1 cellular context compared by ENCODE assay signal in genomic region chr5:958701-959571, GRCh38.
TF ChIP-seq lines count a peak whose summit lies in the region.

No MANE protein-coding gene starts in this region.

TF ChIP-seq in HepG2, 621 proteins besides CTCF, POLR2A, EP300 and RAD21 (continued from another document and continues in another):
- TF ChIP-seq NFYC (CRISPR knock-in tag; IDR thresholded peaks at IDR 0.05) (peak; percentile 24; the same call in 1 of the 2 replicates), SOX13 (IDR thresholded peaks at IDR 0.05) (no peak), SOX13 (CRISPR knock-in tag; conservative IDR thresholded peaks at IDR 0.05 in 1 of 2, IDR thresholded peaks at IDR 0.05 in 1 of 2) (0 out of 4 replicates have a peak, but pooled peaks of 1 of the 2 experiments have one; percentile 27), RARA (CRISPR knock-in tag; IDR thresholded peaks at IDR 0.05) (peak; percentile 49), IKZF5 (CRISPR knock-in tag; IDR thresholded peaks at IDR 0.05) (peak; percentile 41; the same call in 1 of the 2 replicates), ZNF276 (CRISPR knock-in tag; IDR thresholded peaks at IDR 0.05; ENCODE audit: low read depth) (no peak), AHR (CRISPR knock-in tag; IDR thresholded peaks at IDR 0.05) (0 out of 2 replicates have a peak, but pooled peaks have one; percentile 0), LCORL (IDR thresholded peaks at IDR 0.05) (no peak), LCORL (CRISPR knock-in tag; IDR thresholded peaks at IDR 0.05) (peak; percentile 60), POLR2G (IDR thresholded peaks at IDR 0.05; ENCODE audit: low read depth, low read length) (no peak), RXRA (CRISPR knock-in tag; IDR thresholded peaks at IDR 0.05) (peak; percentile 48), MTF2 (CRISPR knock-in tag; IDR thresholded peaks at IDR 0.05; ENCODE audit: borderline replicate concordance) (peak; percentile 47; the same call in 1 of the 2 replicates), ZNF790 (CRISPR knock-in tag; IDR thresholded peaks at IDR 0.05; ENCODE audit: borderline replicate concordance) (no peak), MAFF (IDR thresholded peaks at IDR 0.05; ENCODE audit: low read depth, low read length) (no peak), DNMT1 (CRISPR knock-in tag; IDR thresholded peaks at IDR 0.05) (no peak), TBL1XR1 (IDR thresholded peaks at IDR 0.05; ENCODE audit: borderline replicate concordance, low read length, partially characterized antibody) (no peak), NR2F2 (IDR thresholded peaks at IDR 0.05; ENCODE audit: borderline replicate concordance, low read depth) (0 out of 2 replicates have a peak, but pooled peaks have one; percentile 33), HHEX (CRISPR knock-in tag; IDR thresholded peaks at IDR 0.05) (peak; percentile 75), ZGPAT (CRISPR knock-in tag; IDR thresholded peaks at IDR 0.05) (peak; percentile 36; the same call in 1 of the 2 replicates), PRDM4 (CRISPR knock-in tag; IDR thresholded peaks at IDR 0.05; ENCODE audit: borderline replicate concordance) (no peak), CBX2 (IDR thresholded peaks at IDR 0.05; ENCODE audit: low read depth, low read length) (no peak), CBX2 (CRISPR knock-in tag; IDR thresholded peaks at IDR 0.05; ENCODE audit: low read depth) (no peak), HDAC2 (CRISPR knock-in tag; IDR thresholded peaks at IDR 0.05) (no peak), ZNF784 (CRISPR knock-in tag; IDR thresholded peaks at IDR 0.05; ENCODE audit: borderline replicate concordance) (no peak), GATAD2A (CRISPR knock-in tag; IDR thresholded peaks at IDR 0.05) (0 out of 2 replicates have a peak, but pooled peaks have one; percentile 21), ZBTB33 (CRISPR knock-in tag; IDR thresholded peaks at IDR 0.05) (peak; percentile 80), ZNF281 (CRISPR knock-in tag; IDR thresholded peaks at IDR 0.05; ENCODE audit: borderline replicate concordance) (0 out of 2 replicates have a peak, but pooled peaks have one; percentile 41), ZNF597 (CRISPR knock-in tag; IDR thresholded peaks at IDR 0.05) (no peak), BCL6 (CRISPR knock-in tag; IDR thresholded peaks at IDR 0.05) (0 out of 2 replicates have a peak, but pooled peaks have one; percentile 9), SALL1 (CRISPR knock-in tag; IDR thresholded peaks at IDR 0.05) (peak; percentile 18; the same call in 1 of the 2 replicates), NR2F6 (IDR thresholded peaks at IDR 0.05) (peak; percentile 55), NR2F6 (CRISPR knock-in tag; IDR thresholded peaks at IDR 0.05) (peak; percentile 56; the same call in 1 of the 2 replicates), MTF1 (CRISPR knock-in tag; IDR thresholded peaks at IDR 0.05) (no peak), MAX (IDR thresholded peaks at IDR 0.05) (peak; percentile 30; the same call in 1 of the 2 replicates), ZNF747 (CRISPR knock-in tag; IDR thresholded peaks at IDR 0.05; ENCODE audit: borderline replicate concordance) (no peak), BHLHE40 (IDR thresholded peaks at IDR 0.05; ENCODE audit: low read length) (peak; percentile 80), PATZ1 (CRISPR knock-in tag; IDR thresholded peaks at IDR 0.05) (0 out of 2 replicates have a peak, but pooled peaks have one; percentile 23), ARID5B (CRISPR knock-in tag; IDR thresholded peaks at IDR 0.05) (peak; percentile 55), ERF (CRISPR knock-in tag; IDR thresholded peaks at IDR 0.05) (no peak), DNMT3B (CRISPR knock-in tag; conservative IDR thresholded peaks at IDR 0.05) (0 out of 2 replicates have a peak, but pooled peaks have one; percentile 36)
